In genomic region chr4:185142911-185143595, GRCh38 we compare ENCODE assay signal across 1 cellular context.
TF ChIP-seq lines count a peak whose summit lies in the region.

Gene SLC25A4 (plus strand): TSS chr4:185143266. CDS start chr4:185143373, 107 bp downstream.

TF ChIP-seq in HepG2, 621 proteins besides CTCF, POLR2A, EP300 and RAD21 (continued from another document):
- TF ChIP-seq ARID4A (CRISPR knock-in tag; IDR thresholded peaks at IDR 0.05; ENCODE audit: borderline replicate concordance): peak; percentile 92
- TF ChIP-seq AHR (CRISPR knock-in tag; IDR thresholded peaks at IDR 0.05): peak; percentile 74
- no peak; the same call in 1 of the 2 replicates for TF ChIP-seq ATF3 (CRISPR knock-in tag; IDR thresholded peaks at IDR 0.05)
- no peak; the same call in 1 of the 2 replicates for TF ChIP-seq ZNF512B (CRISPR knock-in tag; IDR thresholded peaks at IDR 0.05; ENCODE audit: borderline replicate concordance)
- peak; percentile 35; the same call in 1 of the 2 replicates for TF ChIP-seq XBP1 (CRISPR knock-in tag; IDR thresholded peaks at IDR 0.05)
- TF ChIP-seq ZFP82 (CRISPR knock-in tag; IDR thresholded peaks at IDR 0.05; ENCODE audit: borderline replicate concordance): 0 out of 2 replicates have a peak, but pooled peaks have one; percentile 66
- TF ChIP-seq DBP (CRISPR knock-in tag; IDR thresholded peaks at IDR 0.05; ENCODE audit: not compliant biosample characterization): peak; percentile 57
- TF ChIP-seq MATR3 (CRISPR knock-in tag; IDR thresholded peaks at IDR 0.05): no peak
- TF ChIP-seq ZNF280D (CRISPR knock-in tag; IDR thresholded peaks at IDR 0.05): peak; percentile 54; the same call in 1 of the 2 replicates
- TF ChIP-seq ZNF256 (CRISPR knock-in tag; conservative IDR thresholded peaks at IDR 0.05): 0 out of 2 replicates have a peak, but pooled peaks have one; percentile 68
- peak; percentile 54 for TF ChIP-seq ZNF263 (CRISPR knock-in tag; IDR thresholded peaks at IDR 0.05)
- TF ChIP-seq DZIP1 (CRISPR knock-in tag; IDR thresholded peaks at IDR 0.05): no peak
- TF ChIP-seq ARID2 (CRISPR knock-in tag; IDR thresholded peaks at IDR 0.05; ENCODE audit: borderline replicate concordance): no peak
- no peak for TF ChIP-seq ZNF510 (CRISPR knock-in tag; IDR thresholded peaks at IDR 0.05; ENCODE audit: low read depth)
- TF ChIP-seq ZNF235 (CRISPR knock-in tag; IDR thresholded peaks at IDR 0.05; ENCODE audit: borderline replicate concordance): no peak
- peak; percentile 76 for TF ChIP-seq HNRNPLL (IDR thresholded peaks at IDR 0.05; ENCODE audit: low read depth, low read length, poor library complexity, severe bottlenecking)
- 0 out of 2 replicates have a peak, but pooled peaks have one; percentile 20 for TF ChIP-seq ONECUT2 (CRISPR knock-in tag; IDR thresholded peaks at IDR 0.05)
- no peak for TF ChIP-seq SNAPC5 (CRISPR knock-in tag; IDR thresholded peaks at IDR 0.05; ENCODE audit: borderline replicate concordance)
- no peak for TF ChIP-seq TEAD3 (CRISPR knock-in tag; optimal IDR thresholded peaks at IDR 0.05; ENCODE audit: borderline replicate concordance)
- TF ChIP-seq HINFP (CRISPR knock-in tag; IDR thresholded peaks at IDR 0.05; ENCODE audit: low read depth): no peak
- peak; percentile 80; the same call in 1 of the 2 replicates for TF ChIP-seq RFXAP (CRISPR knock-in tag; IDR thresholded peaks at IDR 0.05; ENCODE audit: borderline replicate concordance)
- no peak for TF ChIP-seq DNMT3B (CRISPR knock-in tag; conservative IDR thresholded peaks at IDR 0.05)
- 0 out of 2 replicates have a peak, but pooled peaks have one; percentile 69 for TF ChIP-seq TSC22D2 (CRISPR knock-in tag; IDR thresholded peaks at IDR 0.05; ENCODE audit: borderline replicate concordance)
- TF ChIP-seq RARG (CRISPR knock-in tag; IDR thresholded peaks at IDR 0.05; ENCODE audit: low read depth): no peak
- TF ChIP-seq KDM2A (CRISPR knock-in tag; IDR thresholded peaks at IDR 0.05; ENCODE audit: borderline replicate concordance, low read depth): peak; percentile 89
- TF ChIP-seq ZNF274 (CRISPR knock-in tag; IDR thresholded peaks at IDR 0.05): peak; percentile 58; the same call in 1 of the 2 replicates
- TF ChIP-seq ZNF136 (CRISPR knock-in tag; IDR thresholded peaks at IDR 0.05; ENCODE audit: low read depth): no peak
- TF ChIP-seq GABPA (IDR thresholded peaks at IDR 0.05; ENCODE audit: low read depth, low read length): peak; percentile 39; the same call in 1 of the 2 replicates
- peak; percentile 48; the same call in 1 of the 2 replicates for TF ChIP-seq GABPA (CRISPR knock-in tag; IDR thresholded peaks at IDR 0.05; ENCODE audit: low read depth)
- TF ChIP-seq ZBTB7B (CRISPR knock-in tag; IDR thresholded peaks at IDR 0.05): peak; percentile 24; the same call in 1 of the 2 replicates
- 0 out of 2 replicates have a peak, but pooled peaks have one; percentile 29 for TF ChIP-seq ZNF12 (CRISPR knock-in tag; IDR thresholded peaks at IDR 0.05)
- peak; percentile 36; the same call in 1 of the 2 replicates for TF ChIP-seq ZNF567 (CRISPR knock-in tag; IDR thresholded peaks at IDR 0.05; ENCODE audit: borderline replicate concordance)
- peak; percentile 68 for TF ChIP-seq ZNF781 (CRISPR knock-in tag; IDR thresholded peaks at IDR 0.05; ENCODE audit: borderline replicate concordance, not compliant biosample characterization)
- TF ChIP-seq ZNF678 (CRISPR knock-in tag; IDR thresholded peaks at IDR 0.05): no peak
- 0 out of 2 replicates have a peak, but pooled peaks have one; percentile 35 for TF ChIP-seq LRRFIP1 (CRISPR knock-in tag; conservative IDR thresholded peaks at IDR 0.05)
- no peak for TF ChIP-seq ZNF354B (CRISPR knock-in tag; IDR thresholded peaks at IDR 0.05)
- TF ChIP-seq TARDBP (CRISPR knock-in tag; IDR thresholded peaks at IDR 0.05): no peak; the same call in 1 of the 2 replicates
- TF ChIP-seq MED13 (CRISPR knock-in tag; IDR thresholded peaks at IDR 0.05): peak; percentile 69; the same call in 1 of the 2 replicates
- TF ChIP-seq ZNF484 (CRISPR knock-in tag; IDR thresholded peaks at IDR 0.05; ENCODE audit: borderline replicate concordance, low read depth): no peak
